1 cellular context compared by ENCODE assay signal in genomic region chr9:138053321-138053868, GRCh38.
TF ChIP-seq lines count a peak whose summit lies in the region.

No MANE protein-coding gene starts in this region.

TF ChIP-seq in HepG2, 621 proteins besides CTCF, POLR2A, EP300 and RAD21 (continued from another document):
- no peak for TF ChIP-seq TP53 (CRISPR knock-in tag; conservative IDR thresholded peaks at IDR 0.05)
- no peak for TF ChIP-seq ZNF180 (CRISPR knock-in tag; IDR thresholded peaks at IDR 0.05; ENCODE audit: borderline replicate concordance, low read depth)
- no peak for TF ChIP-seq GLMP (CRISPR knock-in tag; IDR thresholded peaks at IDR 0.05; ENCODE audit: borderline replicate concordance)
